8 cellular contexts compared by ENCODE assay signal in the genomic region with DNA sequence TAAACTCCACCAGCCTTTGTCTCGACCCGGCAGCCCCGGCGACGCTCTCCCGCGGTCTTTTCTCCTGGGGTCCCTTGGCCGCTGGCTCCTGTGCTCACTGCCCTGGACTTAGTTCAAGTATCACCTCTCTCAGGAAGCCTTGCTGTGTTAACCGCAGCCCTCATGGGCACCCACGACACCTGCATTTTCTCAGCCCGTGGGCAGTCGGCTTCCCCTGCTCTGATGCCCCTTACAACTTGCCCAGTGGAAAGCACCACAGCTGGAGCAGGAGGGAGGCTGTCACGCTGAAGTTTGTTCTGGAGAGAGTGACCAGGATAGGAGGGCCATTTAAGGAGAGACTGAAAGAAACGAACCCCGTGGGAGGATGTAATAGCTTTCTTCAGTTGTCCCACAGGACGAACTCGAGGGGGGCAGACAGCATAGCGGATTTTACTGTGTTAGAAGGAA. TPM values are rescaled to one million over a fixed set of nuclear protein-coding genes. Genes with fewer than 3 reads are reported as not detected.
A peak's percentile ranks its signal among the peaks of the same experiment; 100 is the strongest.
DNase-seq lines count a peak whose midpoint lies in the region; ATAC-seq and TF ChIP-seq lines count a peak whose summit lies in the region.

No MANE protein-coding gene starts in this region.

- POLR2A ChIA-PET in IMR-90 (lab: Charles Lee; ENCODE audit: unreplicated experiment), result no interaction called here

- WGBS in IMR-90 (ENCODE audit: extremely low coverage in 2 of 2, insufficient read length in 1 of 2), 2 experiments, result 3% methylated on average over 5 of the region's 18 CpGs; no CpG with 5 or more reads in 1 of the 2 experiments
- under 1% methylated on average over 18 of the region's 18 CpGs for WGBS in liver
- WGBS in testis, 2 donors, result 0% methylated on average over 17 to 18 of the region's 18 CpGs

- intact Hi-C loops in IMR-90 (cut with micrococcal nuclease) (loop anchor here (1.0 kb wide), 1 partner anchor 21 kb away; no protein-coding TSS in a partner anchor), breast epithelium (cut with DNase I; ENCODE audit: low total_unique reads) (no loop called here), testis (cut with DNase I; ENCODE audit: low total_unique reads) (no loop called here)

- H3K56ac ChIP-seq in IMR-90 (ENCODE audit: extremely low read depth, insufficient read depth, low read length), result peak overlapping the region; percentile 84

- no peaks in the 10 kb centered on the region for H3K27me3 ChIP-seq in IMR-90 (ENCODE audit: control insufficient read depth, insufficient read depth, low read length)
- no peaks in the 10 kb centered on the region for H3K27me3 ChIP-seq in breast epithelium
- no peaks in the 10 kb centered on the region for H3K27me3 ChIP-seq in liver (ENCODE audit: control insufficient read depth in 4 of 4, insufficient read depth in 4 of 4, low read length in 3 of 4)
- H3K27me3 ChIP-seq in testis, result no peaks in the 10 kb centered on the region

- no peaks in the 10 kb centered on the region for H4K20me1 ChIP-seq in IMR-90 (ENCODE audit: insufficient read depth, low read length)

- peak overlapping the region; percentile 97 for H2AFZ ChIP-seq in IMR-90 (replicated peaks; ENCODE audit: low read length, poor library complexity)

- peak overlapping the region; percentile 90 for H3K4ac ChIP-seq in IMR-90 (ENCODE audit: low read depth, low read length)

- H3K23ac ChIP-seq in IMR-90 (ENCODE audit: low read depth, low read length), result peak overlapping the region; percentile 99

- CTCF ChIA-PET in IMR-90 (lab: Yijun Ruan, JAX), result no interaction called here

- ATAC-seq in GM21723 (IDR thresholded peaks at IDR 0.05; ENCODE audit: unreplicated experiment) (peak; percentile 36), IMR-90 (ENCODE audit: low read depth) (peak; percentile 62)

- H4K91ac ChIP-seq in IMR-90 (ENCODE audit: insufficient read depth, low read depth, low read length), result peak overlapping the region; percentile 60

- peak overlapping the region; percentile 59 for H2AK9ac ChIP-seq in IMR-90 (replicated peaks; ENCODE audit: low read depth, low read length, poor library complexity)

- BruUV-seq in IMR-90 (replicated peaks; lab: Mats Ljungman, UMichigan), result no TSS peak

- in situ Hi-C loops in IMR-90 (cut with MboI; ENCODE audit: low sequenced_read_pairs), result no loop called here

- TF ChIP-seq CTCF in IMR-90 (conservative IDR thresholded peaks at IDR 0.05; ENCODE audit: low read depth, low read length) (no peak), breast epithelium (IDR thresholded peaks at IDR 0.05) (no peak), liver (IDR thresholded peaks at IDR 0.05; ENCODE audit: low read depth, low read length, missing input control) (no peak), testis (IDR thresholded peaks at IDR 0.05) (no peak), GM10266 (IDR thresholded peaks at IDR 0.05; ENCODE audit: control insufficient read depth, insufficient read depth, low read depth, missing control alignments) (no peak)

- peak overlapping the region; percentile 77 for H2BK5ac ChIP-seq in IMR-90 (ENCODE audit: low read depth, low read length, poor library complexity, severe bottlenecking)

- H3K36me3 ChIP-seq in IMR-90 (ENCODE audit: control insufficient read depth, insufficient read depth, low read length), result no peaks in the 10 kb centered on the region
- no peaks in the 10 kb centered on the region for H3K36me3 ChIP-seq in breast epithelium
- peaks cover 1 to 4% (median 2%) of the 10 kb centered on the region in 4 donors for H3K36me3 ChIP-seq in liver (ENCODE audit: control insufficient read depth in 4 of 4, insufficient read depth in 3 of 4, low read depth in 1 of 4, low read length in 3 of 4)
- no peaks in the 10 kb centered on the region for H3K36me3 ChIP-seq in testis (ENCODE audit: low read depth, missing control alignments)

- dilution Hi-C loops in IMR-90 (cut with HindIII; ENCODE audit: low sequenced_read_pairs, unreplicated experiment), result no loop called here

- no peaks in the 10 kb centered on the region; the same call in 1 of the 2 replicates for H3K9me1 ChIP-seq in IMR-90 (ENCODE audit: insufficient read depth, low read length)

- TF ChIP-seq POLR2A in IMR-90 (IDR thresholded peaks at IDR 0.05; ENCODE audit: low read depth, low read length) (0 out of 2 replicates have a peak, but pooled peaks have one; percentile 10), breast epithelium (IDR thresholded peaks at IDR 0.05) (no peak), testis (IDR thresholded peaks at IDR 0.05) (no peak)

- H3K4me3 ChIP-seq in IMR-90 (ENCODE audit: insufficient read depth, low read depth, low read length) (peak overlapping the region; percentile 83), breast epithelium (peak overlapping the region; percentile 78 to 93 (median 89)), liver (ENCODE audit: low read depth in 1 of 3, low read length in 3 of 3) (peak overlapping the region; percentile 89 to 98 (median 94)), testis (peak overlapping the region; percentile 87 to 95)

- H4K8ac ChIP-seq in IMR-90 (ENCODE audit: low read depth in 2 of 2, low read length in 2 of 2), result peak overlapping the region; percentile 69 to 95

- H2AK5ac ChIP-seq in IMR-90 (ENCODE audit: low read depth, low read length), result no peak overlapping the region

- DNase-seq in NCI-H2171 treated with DMSO at 0.1 percent for 48 hours (lab: John Stamatoyannopoulos, UW) (peak; percentile 26), NCI-H2171 (lab: John Stamatoyannopoulos, UW) (no peak), IMR-90 (peak; percentile 50), breast epithelium (ENCODE audit: low spot score in 2 of 2) (peak in 1 of 2 donors; percentile 25), testis (no peak), GM10266 (ENCODE audit: extremely low spot score) (no peak)

- peak overlapping the region; percentile 75 for H2BK120ac ChIP-seq in IMR-90 (ENCODE audit: low read depth, low read length)

- H3K4me2 ChIP-seq in IMR-90 (ENCODE audit: low read depth, low read length), result peak overlapping the region; percentile 68

- peak overlapping the region; percentile 76 for H4K5ac ChIP-seq in IMR-90 (ENCODE audit: low read depth, low read length)

- peak overlapping the region; percentile 75 for H3K18ac ChIP-seq in IMR-90 (ENCODE audit: low read depth, low read length)

- peak overlapping the region; percentile 38; the same call in 1 of the 2 replicates for H2BK20ac ChIP-seq in IMR-90 (ENCODE audit: low read depth, low read length)

- no peaks in the 10 kb centered on the region for H3K9me3 ChIP-seq in IMR-90 (ENCODE audit: control insufficient read depth, insufficient read depth, low read length)
- H3K9me3 ChIP-seq in breast epithelium, result no peaks in the 10 kb centered on the region
- H3K9me3 ChIP-seq in liver (ENCODE audit: control insufficient read depth in 4 of 4, low read length in 3 of 4), result no peaks in the 10 kb centered on the region
- H3K9me3 ChIP-seq in testis, result no peaks in the 10 kb centered on the region

- H3K4me1 ChIP-seq in IMR-90 (ENCODE audit: control insufficient read depth, insufficient read depth, low read length) (no peaks in the 10 kb centered on the region), breast epithelium (no peaks in the 10 kb centered on the region), liver (ENCODE audit: control insufficient read depth in 4 of 4, insufficient read depth in 4 of 4, low read length in 3 of 4) (peaks cover 2 to 23% (median 16%) of the 10 kb centered on the region in 4 donors), testis (peaks cover 31% of the 10 kb centered on the region)

- H3K9ac ChIP-seq in IMR-90 (ENCODE audit: low read depth, low read length) (peak overlapping the region; percentile 96), liver (ENCODE audit: low read depth in 1 of 2, low read length in 2 of 2) (peak overlapping the region; percentile 86 to 92)

- H3K27ac ChIP-seq in IMR-90 (ENCODE audit: insufficient read depth, low read length) (peak overlapping the region; percentile 87), breast epithelium (peak overlapping the region; percentile 83 to 86), liver (ENCODE audit: low read depth in 1 of 2, low read length in 2 of 2) (peak overlapping the region; percentile 35 to 81), testis (peak overlapping the region; percentile 89 to 93)

- TF ChIP-seq RAD21 in IMR-90 (IDR thresholded peaks at IDR 0.05; ENCODE audit: low read length) (no peak), liver (IDR thresholded peaks at IDR 0.05) (no peak)

- peak overlapping the region; percentile 84 for H3K14ac ChIP-seq in IMR-90 (replicated peaks; ENCODE audit: low read depth, low read length)

- peaks cover 26 to 48% of the 10 kb centered on the region in 2 experiments for H3K79me1 ChIP-seq in IMR-90 (ENCODE audit: low read depth in 1 of 2, low read length in 2 of 2)

- peak overlapping the region; percentile 71; the same call in 1 of the 3 replicates for H2BK15ac ChIP-seq in IMR-90 (ENCODE audit: low read depth, low read length)

TF ChIP-seq in liver, 16 proteins besides CTCF, POLR2A, EP300 and RAD21 (continues in another document):
- peak in 1 of 2 donors; percentile 30 for TF ChIP-seq HNF4A (conservative IDR thresholded peaks at IDR 0.05)
- TF ChIP-seq SP1 (IDR thresholded peaks at IDR 0.05), result no peak
- TF ChIP-seq, protein P1, sequence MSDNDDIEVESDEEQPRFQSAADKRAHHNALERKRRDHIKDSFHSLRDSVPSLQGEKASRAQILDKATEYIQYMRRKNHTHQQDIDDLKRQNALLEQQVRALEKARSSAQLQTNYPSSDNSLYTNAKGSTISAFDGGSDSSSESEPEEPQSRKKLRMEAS (IDR thresholded peaks at IDR 0.05), result no peak
- no peak for TF ChIP-seq JUND (IDR thresholded peaks at IDR 0.05)
- TF ChIP-seq GABPA (IDR thresholded peaks at IDR 0.05 in 1 of 2, conservative IDR thresholded peaks at IDR 0.05 in 1 of 2), result no peak
- no peak for TF ChIP-seq FOXA1 (IDR thresholded peaks at IDR 0.05)
- TF ChIP-seq FOXA2 (IDR thresholded peaks at IDR 0.05), result peak; percentile 1

RNA-seq across cellular contexts. Expression of a gene that starts 0.4 kb away (rescaled TPM):
- total RNA-seq in IMR-90 (2012; rRNA removed) (20.4 and 31.4 TPM in 2 replicates), breast epithelium (10 to 100 TPM; 10.4 to 29.2 (median 20.2) TPM), liver (10 to 100 TPM in 1 of 2 donors, 1 to 10 TPM in 1; 4.2 to 12.6 TPM), testis (10 to 100 TPM; 19.3 to 25.8 TPM)
- polyA plus RNA-seq in IMR-90 (2012; rRNA removed) (2.5 and 4.1 TPM in 2 replicates), liver (1 to 10 TPM; 1.5 to 2.8 TPM), testis (ENCODE audit: insufficient read depth, low read depth, low replicate concordance) (4.7 TPM)
- 0.44 and 1.6 TPM in 2 replicates for polyA plus RNA-seq in IMR-90 (2012; cell fraction: cytosol; rRNA removed)
- polyA plus RNA-seq in IMR-90 (2012; cell fraction: nucleus; rRNA removed; ENCODE audit: low replicate concordance), result 0.55 and 3.4 TPM in 2 replicates

RNA-seq across cellular contexts. Expression of a gene that starts 0.5 kb away (rescaled TPM):
- total RNA-seq in IMR-90 (2012; rRNA removed) (29.4 and 43.6 TPM in 2 replicates), breast epithelium (10 to 100 TPM; 40.3 to 56.2 (median 55.9) TPM), liver (10 to 100 TPM; 29.0 to 46.7 TPM), testis (10 to 100 TPM; 47.9 to 56.2 TPM)
- polyA plus RNA-seq in IMR-90 (2012; rRNA removed) (23.6 and 34.7 TPM in 2 replicates), liver (10 to 100 TPM; 33.1 to 37.1 TPM), testis (ENCODE audit: insufficient read depth, low read depth, low replicate concordance) (67.9 TPM)
- polyA plus RNA-seq in IMR-90 (2012; cell fraction: cytosol; rRNA removed), result 24.1 and 41.5 TPM in 2 replicates
- 27.2 and 39.7 TPM in 2 replicates for polyA plus RNA-seq in IMR-90 (2012; cell fraction: nucleus; rRNA removed; ENCODE audit: low replicate concordance)

Comparison
In these comparisons a context has a peak if more than half of its experiments do, and no peak if none do; other contexts are left out.
1. DNase-seq: peak in NCI-H2171 treated with DMSO at 0.1 percent for 48 hours (single experiment) and IMR-90 (single experiment); none in NCI-H2171 (single experiment), testis (single experiment) and GM10266 (single experiment).
2. Peak in every context shown above with its lines, with median percentiles within 50 percentile points of each other: H3K27ac ChIP-seq and H3K4me3 ChIP-seq.